ENCODE assay signal across 21 cellular contexts in the genomic region with DNA sequence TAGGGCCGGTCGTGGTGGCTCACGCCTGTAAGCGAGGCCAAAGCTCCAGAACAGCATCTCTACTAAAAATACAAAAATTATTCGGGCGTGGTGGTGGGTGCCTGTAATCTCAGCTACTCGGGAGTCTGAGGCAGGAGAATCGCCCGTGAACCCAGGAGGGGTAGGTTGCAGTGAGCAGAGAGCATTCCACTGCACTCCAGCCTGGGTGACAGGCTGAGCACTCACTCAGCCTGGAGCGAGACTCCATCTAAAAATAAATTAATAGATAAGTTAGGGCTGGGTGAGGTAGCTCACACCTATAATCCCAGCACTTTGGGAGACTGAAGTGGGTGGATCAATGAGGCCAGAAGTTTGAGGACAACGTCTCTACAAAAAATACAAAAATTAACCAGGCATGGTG. TPM values are rescaled to one million over a fixed set of nuclear protein-coding genes. Genes with fewer than 3 reads are reported as not detected.
A peak's percentile ranks its signal among the peaks of the same experiment; 100 is the strongest.
DNase-seq lines count a peak whose midpoint lies in the region; ATAC-seq and TF ChIP-seq lines count a peak whose summit lies in the region.
"Had no signal": no experiment of that assay in that cellular context is flagged by ENCODE, and none has a peak within 500 bp of the region (broad histone marks: within the 10 kb centered on the region; RNA-seq: fewer than 3 reads in every experiment).

No MANE protein-coding gene starts in this region.

- H3K36me3 Mint-ChIP-seq in T-helper 2 cell treated with Interferon-gamma antibody and Interleukin-4, amounts not matched to agents 5 μg/mL and 100 μg/mL, for 36 hours (ENCODE audit: low read depth), result peaks cover 3% of the 10 kb centered on the region
- H3K36me3 Mint-ChIP-seq in CD4-positive, alpha-beta T cell (ENCODE audit: low read depth), result peaks cover 10% of the 10 kb centered on the region
- no peaks in the 10 kb centered on the region for H3K36me3 Mint-ChIP-seq in activated CD4-positive, alpha-beta memory T cell treated with anti-CD3 and anti-CD28 coated beads for 36 hours
- no peaks in the 10 kb centered on the region for H3K36me3 Mint-ChIP-seq in memory B cell
- H3K36me3 Mint-ChIP-seq in Calu3 (ENCODE audit: insufficient read depth, unreplicated experiment), result no peaks in the 10 kb centered on the region
- H3K36me3 Mint-ChIP-seq: natural killer cell had no signal

- H3K27me3 ChIP-seq in CD4-positive, alpha-beta T cell (ENCODE audit: control insufficient read depth, insufficient read depth, low read length), result no peaks in the 10 kb centered on the region
- H3K27me3 ChIP-seq: adrenal gland, breast epithelium, colonic mucosa, pancreas had no signal

- peak overlapping the region; percentile 78 for H3K4me3 Mint-ChIP-seq in T-helper 2 cell treated with Interferon-gamma antibody and Interleukin-4, amounts not matched to agents 5 μg/mL and 100 μg/mL, for 36 hours
- peak overlapping the region; percentile 95 for H3K4me3 Mint-ChIP-seq in CD4-positive, alpha-beta T cell
- peak overlapping the region; percentile 54 for H3K4me3 Mint-ChIP-seq in activated CD4-positive, alpha-beta memory T cell treated with anti-CD3 and anti-CD28 coated beads for 36 hours
- H3K4me3 Mint-ChIP-seq in memory B cell (peak overlapping the region; percentile 24), Calu3 (ENCODE audit: low read depth, unreplicated experiment) (no peak overlapping the region)

- no peaks in the 10 kb centered on the region for H3K27me3 Mint-ChIP-seq in T-helper 2 cell treated with Interferon-gamma antibody and Interleukin-4, amounts not matched to agents 5 μg/mL and 100 μg/mL, for 36 hours (ENCODE audit: low read depth)
- no peaks in the 10 kb centered on the region for H3K27me3 Mint-ChIP-seq in CD4-positive, alpha-beta T cell
- H3K27me3 Mint-ChIP-seq in activated CD4-positive, alpha-beta memory T cell treated with anti-CD3 and anti-CD28 coated beads for 36 hours, result no peaks in the 10 kb centered on the region
- H3K27me3 Mint-ChIP-seq in memory B cell, result no peaks in the 10 kb centered on the region
- H3K27me3 Mint-ChIP-seq in Calu3 (ENCODE audit: unreplicated experiment), result peaks cover 6% of the 10 kb centered on the region

- ATAC-seq in CD4-positive, alpha-beta T cell (ENCODE audit: poor library complexity), result no peak
- no peak for ATAC-seq in memory B cell (ENCODE audit: low read depth)
- ATAC-seq in stimulated activated naive CD8-positive, alpha-beta T cell treated with anti-CD3 and anti-CD28 coated beads, Interleukin-15, Interleukin-2, amounts not matched to agents 100 U/mL and 50 U/mL, for 24 hours, result no peak

- TF ChIP-seq CTCF in CD4-positive, alpha-beta T cell (IDR thresholded peaks at IDR 0.05), result no peak
- TF ChIP-seq CTCF in Calu3 (IDR thresholded peaks at IDR 0.05; ENCODE audit: unreplicated experiment), result no peak

- no peaks in the 10 kb centered on the region for H3K9me3 Mint-ChIP-seq in T-helper 2 cell treated with Interferon-gamma antibody and Interleukin-4, amounts not matched to agents 5 μg/mL and 100 μg/mL, for 36 hours
- no peaks in the 10 kb centered on the region for H3K9me3 Mint-ChIP-seq in CD4-positive, alpha-beta T cell
- H3K9me3 Mint-ChIP-seq in activated CD4-positive, alpha-beta memory T cell treated with anti-CD3 and anti-CD28 coated beads for 36 hours, result no peaks in the 10 kb centered on the region
- no peaks in the 10 kb centered on the region for H3K9me3 Mint-ChIP-seq in memory B cell
- H3K9me3 Mint-ChIP-seq in Calu3 (ENCODE audit: low read depth, unreplicated experiment), result no peaks in the 10 kb centered on the region
- H3K9me3 Mint-ChIP-seq: natural killer cell had no signal

- POLR2A ChIA-PET in CD4-positive, alpha-beta T cell (lab: Charles Lee), result interaction anchor here (1.3 to 2.2 kb wide), 4 partner anchors 11 to 130 kb away, joined by 3 to 12 read pairs (median 7); partner anchors contain the start of genes ATF4 and TAB1
- POLR2A ChIA-PET in activated CD4-positive, alpha-beta memory T cell treated with anti-CD3 and anti-CD28 coated beads for 36 hours (lab: Charles Lee), result interaction anchor here (2.1 kb wide), 1 partner anchor 10 kb away, joined by 8 read pairs; the partner anchor contains the start of gene TAB1

- BruUV-seq in Calu3 (replicated peaks; lab: Mats Ljungman, UMichigan), result no TSS peak

- no peaks in the 10 kb centered on the region for H3K9me3 ChIP-seq in CD4-positive, alpha-beta T cell (ENCODE audit: control insufficient read depth, low read length)
- H3K9me3 ChIP-seq: adrenal gland, breast epithelium, colonic mucosa, esophagus muscularis mucosa, pancreas, stomach, tibial artery had no signal

- DNase-seq in T-helper 2 cell treated with Interferon-gamma antibody and Interleukin-4, amounts not matched to agents 5 μg/mL and 100 μg/mL, for 36 hours (ENCODE audit: low spot score), result no peak
- no peak for DNase-seq in T-helper 2 cell
- no peak for DNase-seq in CD4-positive, alpha-beta T cell
- no peak for DNase-seq in activated CD4-positive, alpha-beta memory T cell treated with anti-CD3 and anti-CD28 coated beads for 36 hours
- DNase-seq in memory B cell (ENCODE audit: low spot score in 2 of 2), result no peak
- no peak for DNase-seq in stimulated activated naive CD8-positive, alpha-beta T cell treated with anti-CD3 and anti-CD28 coated beads, Interleukin-15, Interleukin-2, amounts not matched to agents 100 U/mL and 50 U/mL, for 24 hours
- no peak for DNase-seq in DMS79 (lab: John Stamatoyannopoulos, UW)
- no peak for DNase-seq in Calu3
- DNase-seq: GF-D8, IMR-90, NCI-H1105, NCI-H2081 treated with DMSO at 0.1 percent for 48 hours, NCI-H774, tibial artery had no signal

- no peak overlapping the region for H3K27ac ChIP-seq in CD4-positive, alpha-beta T cell (ENCODE audit: low read depth, low read length)
- H3K27ac ChIP-seq: colonic mucosa, pancreas, tibial artery had no signal

- CTCF ChIA-PET in CD4-positive, alpha-beta T cell (lab: Charles Lee), result interaction anchor here (0.6 to 4.6 kb wide), 5 partner anchors 10 to 1148 kb away, joined by 3 to 20 read pairs (median 3); partner anchors contain the start of gene TAB1
- CTCF ChIA-PET in activated CD4-positive, alpha-beta memory T cell treated with anti-CD3 and anti-CD28 coated beads for 36 hours (lab: Charles Lee), result interaction anchor here (0.6 to 1.5 kb wide), 4 partner anchors 10 to 70 kb away, joined by 3 to 9 read pairs (median 5); partner anchors contain the start of genes RPL3 and TAB1
- CTCF ChIA-PET in Calu3 (lab: Charles Lee), result no interaction called here

- H3K4me1 Mint-ChIP-seq in T-helper 2 cell treated with Interferon-gamma antibody and Interleukin-4, amounts not matched to agents 5 μg/mL and 100 μg/mL, for 36 hours (ENCODE audit: low read depth), result peaks cover 7% of the 10 kb centered on the region
- H3K4me1 Mint-ChIP-seq in CD4-positive, alpha-beta T cell (ENCODE audit: low read depth), result peaks cover 21% of the 10 kb centered on the region
- peaks cover 15% of the 10 kb centered on the region for H3K4me1 Mint-ChIP-seq in activated CD4-positive, alpha-beta memory T cell treated with anti-CD3 and anti-CD28 coated beads for 36 hours (ENCODE audit: low read depth)
- H3K4me1 Mint-ChIP-seq in memory B cell (peaks cover 7% of the 10 kb centered on the region), Calu3 (ENCODE audit: low read depth, unreplicated experiment) (no peaks in the 10 kb centered on the region)

- H3K27ac Mint-ChIP-seq in T-helper 2 cell treated with Interferon-gamma antibody and Interleukin-4, amounts not matched to agents 5 μg/mL and 100 μg/mL, for 36 hours, result peak overlapping the region; percentile 60
- H3K27ac Mint-ChIP-seq in CD4-positive, alpha-beta T cell, result peak overlapping the region; percentile 99
- H3K27ac Mint-ChIP-seq in activated CD4-positive, alpha-beta memory T cell treated with anti-CD3 and anti-CD28 coated beads for 36 hours, result no peak overlapping the region
- H3K27ac Mint-ChIP-seq in memory B cell (peak overlapping the region; percentile 72), Calu3 (ENCODE audit: unreplicated experiment) (no peak overlapping the region)

- intact Hi-C loops in CD4-positive, alpha-beta T cell (cut with DNase I, micrococcal nuclease), result loop anchor here in 1 of 2 experiments (5.0 kb wide), 1 partner anchor 67 kb away; no protein-coding TSS in a partner anchor
- intact Hi-C loops in activated CD4-positive, alpha-beta memory T cell treated with anti-CD3 and anti-CD28 coated beads for 36 hours (cut with micrococcal nuclease), result loop anchor here (5.0 kb wide), 1 partner anchor 72 kb away; the partner anchor contains the start of gene RPL3
- intact Hi-C loops in Calu3 (cut with micrococcal nuclease; ENCODE audit: unreplicated experiment), result no loop called here

RNA-seq across cellular contexts. Expression of gene TAB1, which starts 10.2 kb away (rescaled TPM):
- 10 to 100 TPM; 19.8 to 20.1 TPM for total RNA-seq in CD4-positive, alpha-beta T cell
- 10 to 100 TPM; 17.2 to 21.1 TPM for total RNA-seq in activated CD4-positive, alpha-beta memory T cell treated with anti-CD3 and anti-CD28 coated beads for 36 hours
- total RNA-seq in Calu3 (2022), result 31.8 and 34.6 TPM in 2 replicates

RNA-seq across cellular contexts. Expression of gene SYNGR1, which starts 39.6 kb away (rescaled TPM):
- total RNA-seq in CD4-positive, alpha-beta T cell, result under 1 TPM; 0.44 to 0.59 TPM
- not detected for total RNA-seq in activated CD4-positive, alpha-beta memory T cell treated with anti-CD3 and anti-CD28 coated beads for 36 hours
- 12.3 and 16.8 TPM in 2 replicates for total RNA-seq in Calu3 (2022)

Comparison
In these comparisons a context has a peak if more than half of its experiments do, and no peak if none do; other contexts are left out.
1. H3K27ac Mint-ChIP-seq: peak in T-helper 2 cell treated with Interferon-gamma antibody and Interleukin-4, amounts not matched to agents 5 μg/mL and 100 μg/mL, for 36 hours (single experiment), CD4-positive, alpha-beta T cell (single experiment) and memory B cell (single experiment); none in activated CD4-positive, alpha-beta memory T cell treated with anti-CD3 and anti-CD28 coated beads for 36 hours (single experiment) and Calu3 (single experiment).